In genomic region chr19:16376649-16377048, GRCh38 we compare ENCODE assay signal across 10 cellular contexts. TPM values are rescaled to one million over a fixed set of nuclear protein-coding genes. Genes with fewer than 3 reads are reported as not detected.
DNase-seq lines count a peak whose midpoint lies in the region; ATAC-seq and TF ChIP-seq lines count a peak whose summit lies in the region.
"Had no signal": no experiment of that assay in that cellular context is flagged by ENCODE, and none has a peak within 500 bp of the region (broad histone marks: within the 10 kb centered on the region; RNA-seq: fewer than 3 reads in every experiment).

No MANE protein-coding gene starts in this region.

- H3K4me3 ChIP-seq in AG10803 (ENCODE audit: low read length) (no peak overlapping the region), hepatocyte (no peak overlapping the region)
- H3K4me3 ChIP-seq: HAP-1, vagina had no signal

- peak; percentile 63 for ATAC-seq in activated B cell treated with CpG ODN at 0.5 μM for 24 hours (ENCODE audit: low read depth)
- peak; percentile 37 for ATAC-seq in left colon
- no peak for ATAC-seq in HG03432 (IDR thresholded peaks at IDR 0.05; ENCODE audit: unreplicated experiment)

- H3K9me3 Mint-ChIP-seq in activated B cell treated with CpG ODN at 0.5 μM for 24 hours, result no peaks in the 10 kb centered on the region

- TF ChIP-seq CTCF in AG10803 (conservative IDR thresholded peaks at IDR 0.05; ENCODE audit: low read length) (peak; percentile 25; the same call in 1 of the 2 replicates), GM20000 (IDR thresholded peaks at IDR 0.05; ENCODE audit: extremely low read depth, missing control alignments) (peak; percentile 21), activated B cell treated with CpG ODN at 0.5 μM for 24 hours (IDR thresholded peaks at IDR 0.05) (no peak), hepatocyte (IDR thresholded peaks at IDR 0.05; ENCODE audit: poor library complexity) (no peak)

- H3K79me2 ChIP-seq in hepatocyte, result peaks cover 3% of the 10 kb centered on the region

- H3K4me1 ChIP-seq in hepatocyte (ENCODE audit: insufficient read depth), result no peaks in the 10 kb centered on the region
- H3K4me1 ChIP-seq: HAP-1 had no signal

- H3K27me3 Mint-ChIP-seq in activated B cell treated with CpG ODN at 0.5 μM for 24 hours, result no peaks in the 10 kb centered on the region

- H3K27me3 ChIP-seq in hepatocyte, result no peaks in the 10 kb centered on the region
- H3K27me3 ChIP-seq: vagina had no signal

- no peaks in the 10 kb centered on the region for H3K9me2 ChIP-seq in hepatocyte (replicated peaks; ENCODE audit: insufficient read depth)

- H3K4me2 ChIP-seq in hepatocyte, result no peak overlapping the region

- H2AFZ ChIP-seq in hepatocyte, result no peak overlapping the region

- H3K36me3 ChIP-seq in hepatocyte (replicated peaks; ENCODE audit: insufficient read depth, low read depth), result no peaks in the 10 kb centered on the region

- intact Hi-C loops in activated B cell treated with CpG ODN at 0.5 μM for 24 hours (cut with micrococcal nuclease), result no loop called here
- intact Hi-C loops in left colon (cut with DNase I, micrococcal nuclease), result no loop called here

- H3K36me3 Mint-ChIP-seq in activated B cell treated with CpG ODN at 0.5 μM for 24 hours (ENCODE audit: low read depth), result peaks cover 50% of the 10 kb centered on the region

- POLR2A ChIA-PET in activated B cell treated with CpG ODN at 0.5 μM for 24 hours (lab: Charles Lee), result interaction anchor here (0.5 to 2.8 kb wide), 8 partner anchors 10 to 281 kb away, joined by 3 to 19 read pairs (median 6); no protein-coding TSS in a partner anchor

- peaks cover 78% of the 10 kb centered on the region for H3K4me1 Mint-ChIP-seq in activated B cell treated with CpG ODN at 0.5 μM for 24 hours

- WGBS in hepatocyte (ENCODE audit: low lambda C conversion rate, missing lambda C conversion rate), result 94% methylated on average over 18 of the region's 18 CpGs

- CTCF ChIA-PET in activated B cell treated with CpG ODN at 0.5 μM for 24 hours (lab: Charles Lee), result interaction anchor here (1.0 to 2.1 kb wide), 6 partner anchors 11 to 52 kb away, joined by 3 to 11 read pairs (median 5); partner anchors contain the start of gene KLF2

- H3K4me3 Mint-ChIP-seq in activated B cell treated with CpG ODN at 0.5 μM for 24 hours, result no peak overlapping the region

- no peaks in the 10 kb centered on the region for H4K20me1 ChIP-seq in hepatocyte (ENCODE audit: insufficient read depth, poor library complexity, severe bottlenecking)

- H3K27ac ChIP-seq in hepatocyte, result no peak overlapping the region
- H3K27ac ChIP-seq: vagina had no signal

- peak overlapping the region; percentile 6 for H3K27ac Mint-ChIP-seq in activated B cell treated with CpG ODN at 0.5 μM for 24 hours

- no peak for DNase-seq in AG10803 (ENCODE audit: low read depth)
- DNase-seq in GM20000 (ENCODE audit: low spot score), result no peak
- no peak for DNase-seq in activated B cell treated with CpG ODN at 0.5 μM for 24 hours
- no peak for DNase-seq in left colon
- DNase-seq in hepatocyte (ENCODE audit: low spot score), result no peak
- DNase-seq in inferior parietal cortex (ENCODE audit: extremely low spot score), result no peak
- no peak for DNase-seq in LoVo (ENCODE audit: low spot score)

- H3K9me3 ChIP-seq in hepatocyte (ENCODE audit: low read depth), result no peaks in the 10 kb centered on the region
- H3K9me3 ChIP-seq: HAP-1, vagina had no signal

RNA-seq across cellular contexts. Expression of gene KLF2, which starts 52.0 kb away (rescaled TPM):
- total RNA-seq in activated B cell treated with CpG ODN at 0.5 μM for 24 hours (76.8 and 87.6 TPM in 2 replicates), left colon (10 to 100 TPM; 28.2 to 29.4 TPM), hepatocyte (3.0 and 4.5 TPM in 2 replicates)
- polyA plus RNA-seq in hepatocyte, result 27.7 and 40.9 TPM in 2 replicates

Comparison
In these comparisons a context has a peak if more than half of its experiments do, and no peak if none do; other contexts are left out.
1. CTCF ChIP-seq: peak in AG10803 (single experiment) and GM20000 (single experiment); none in activated B cell treated with CpG ODN at 0.5 μM for 24 hours (single experiment) and hepatocyte (single experiment).